In the genomic region with DNA sequence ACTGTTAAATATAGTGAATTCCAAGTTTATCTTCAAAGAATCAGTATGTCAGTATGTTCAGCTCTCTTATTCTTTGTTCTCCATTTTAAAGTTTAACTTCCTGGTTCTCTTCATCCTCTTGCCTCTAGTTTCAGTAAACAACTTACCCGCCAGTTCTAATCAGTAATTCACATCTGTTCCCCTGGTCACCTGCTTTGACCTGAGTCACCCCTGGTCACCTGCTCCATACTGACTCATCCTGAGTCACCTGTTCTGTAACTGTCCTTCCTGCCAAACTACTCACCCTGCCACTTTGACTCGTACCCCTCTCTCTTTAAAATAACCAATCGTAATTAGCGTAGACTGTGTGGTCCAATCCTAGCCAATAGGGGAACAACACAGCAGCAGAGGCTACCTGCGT, we compare ENCODE assay signal across 1 cellular context.
A peak's percentile ranks its signal among the peaks of the same experiment; 100 is the strongest.
TF ChIP-seq lines count a peak whose summit lies in the region.

No MANE protein-coding gene starts in this region.

TF ChIP-seq in HepG2, 621 proteins besides CTCF, POLR2A, EP300 and RAD21 (continued from another document and continues in another):
- TF ChIP-seq THYN1 (CRISPR knock-in tag; IDR thresholded peaks at IDR 0.05; ENCODE audit: borderline replicate concordance, low read depth) (no peak), RAD51 (IDR thresholded peaks at IDR 0.05; ENCODE audit: borderline replicate concordance) (peak; percentile 5; the same call in 1 of the 2 replicates), POLR2AphosphoS5 (IDR thresholded peaks at IDR 0.05; ENCODE audit: low read depth, low read length) (no peak), NFIB (CRISPR knock-in tag; IDR thresholded peaks at IDR 0.05; ENCODE audit: borderline replicate concordance) (no peak), KLF12 (CRISPR knock-in tag; IDR thresholded peaks at IDR 0.05; ENCODE audit: borderline replicate concordance) (no peak), ELF4 (CRISPR knock-in tag; IDR thresholded peaks at IDR 0.05; ENCODE audit: borderline replicate concordance) (no peak), ZNF441 (CRISPR knock-in tag; IDR thresholded peaks at IDR 0.05; ENCODE audit: borderline replicate concordance) (no peak), CAMTA2 (CRISPR knock-in tag; IDR thresholded peaks at IDR 0.05; ENCODE audit: borderline replicate concordance) (no peak), ZFP36L1 (CRISPR knock-in tag; IDR thresholded peaks at IDR 0.05) (no peak), SETDB1 (CRISPR knock-in tag; IDR thresholded peaks at IDR 0.05; ENCODE audit: borderline replicate concordance) (no peak), HDAC2 (CRISPR knock-in tag; IDR thresholded peaks at IDR 0.05) (no peak), SMYD3 (CRISPR knock-in tag; IDR thresholded peaks at IDR 0.05) (no peak), BHLHE40 (IDR thresholded peaks at IDR 0.05; ENCODE audit: low read length) (0 out of 2 replicates have a peak, but pooled peaks have one; percentile 31), POLR2G (IDR thresholded peaks at IDR 0.05; ENCODE audit: low read depth, low read length) (no peak), NAIF1 (CRISPR knock-in tag; IDR thresholded peaks at IDR 0.05; ENCODE audit: borderline replicate concordance) (no peak), ZNF143 (CRISPR knock-in tag; IDR thresholded peaks at IDR 0.05) (no peak), CREB1 (IDR thresholded peaks at IDR 0.05) (no peak), CREB1 (CRISPR knock-in tag; IDR thresholded peaks at IDR 0.05) (no peak), SOX6 (IDR thresholded peaks at IDR 0.05) (no peak), SOX6 (CRISPR knock-in tag; IDR thresholded peaks at IDR 0.05) (0 out of 2 replicates have a peak, but pooled peaks have one; percentile 10), TOPORS (CRISPR knock-in tag; IDR thresholded peaks at IDR 0.05) (no peak), SOX5 (CRISPR knock-in tag; IDR thresholded peaks at IDR 0.05; ENCODE audit: borderline replicate concordance) (peak; percentile 33; the same call in 1 of the 2 replicates), TSC22D2 (CRISPR knock-in tag; IDR thresholded peaks at IDR 0.05; ENCODE audit: borderline replicate concordance) (no peak), NR2F1 (CRISPR knock-in tag; IDR thresholded peaks at IDR 0.05) (0 out of 4 replicates have a peak, but pooled peaks of 1 of the 2 experiments have one; percentile 34), FOXA1 (IDR thresholded peaks at IDR 0.05) (no peak), FOXA1 (CRISPR knock-in tag; IDR thresholded peaks at IDR 0.05) (no peak), SYNCRIP (IDR thresholded peaks at IDR 0.05; ENCODE audit: insufficient read depth, low read depth, low read length) (no peak), FOSL2 (CRISPR knock-in tag; IDR thresholded peaks at IDR 0.05) (peak; percentile 91)
- TF ChIP-seq, protein P1, sequence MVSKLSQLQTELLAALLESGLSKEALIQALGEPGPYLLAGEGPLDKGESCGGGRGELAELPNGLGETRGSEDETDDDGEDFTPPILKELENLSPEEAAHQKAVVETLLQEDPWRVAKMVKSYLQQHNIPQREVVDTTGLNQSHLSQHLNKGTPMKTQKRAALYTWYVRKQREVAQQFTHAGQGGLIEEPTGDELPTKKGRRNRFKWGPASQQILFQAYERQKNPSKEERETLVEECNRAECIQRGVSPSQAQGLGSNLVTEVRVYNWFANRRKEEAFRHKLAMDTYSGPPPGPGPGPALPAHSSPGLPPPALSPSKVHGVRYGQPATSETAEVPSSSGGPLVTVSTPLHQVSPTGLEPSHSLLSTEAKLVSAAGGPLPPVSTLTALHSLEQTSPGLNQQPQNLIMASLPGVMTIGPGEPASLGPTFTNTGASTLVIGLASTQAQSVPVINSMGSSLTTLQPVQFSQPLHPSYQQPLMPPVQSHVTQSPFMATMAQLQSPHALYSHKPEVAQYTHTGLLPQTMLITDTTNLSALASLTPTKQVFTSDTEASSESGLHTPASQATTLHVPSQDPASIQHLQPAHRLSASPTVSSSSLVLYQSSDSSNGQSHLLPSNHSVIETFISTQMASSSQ (IDR thresholded peaks at IDR 0.05; ENCODE audit: low read depth): no peak
- TF ChIP-seq, protein P1 (CRISPR knock-in tag; IDR thresholded peaks at IDR 0.05; ENCODE audit: borderline replicate concordance): no peak
- TF ChIP-seq, protein P2, sequence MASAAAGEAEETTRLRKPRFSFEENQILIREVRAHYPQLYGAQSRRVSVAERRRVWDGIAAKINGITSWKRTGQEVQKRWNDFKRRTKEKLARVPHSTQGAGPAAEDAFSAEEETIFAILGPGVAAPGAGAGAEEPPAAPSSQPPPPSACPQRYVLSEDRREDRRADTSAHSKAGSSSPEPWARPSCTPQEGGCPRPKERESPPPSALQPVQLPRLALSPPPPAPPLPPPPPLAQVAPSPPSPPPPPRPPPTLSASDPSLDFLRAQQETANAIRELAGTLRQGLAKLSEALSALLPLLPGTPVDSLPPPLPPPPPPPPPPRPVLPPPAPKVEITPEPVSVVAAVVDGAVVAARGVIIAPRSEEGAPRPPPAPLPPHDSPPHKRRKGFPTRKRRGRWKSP (CRISPR knock-in tag; IDR thresholded peaks at IDR 0.05): no peak
- TF ChIP-seq, protein P3, sequence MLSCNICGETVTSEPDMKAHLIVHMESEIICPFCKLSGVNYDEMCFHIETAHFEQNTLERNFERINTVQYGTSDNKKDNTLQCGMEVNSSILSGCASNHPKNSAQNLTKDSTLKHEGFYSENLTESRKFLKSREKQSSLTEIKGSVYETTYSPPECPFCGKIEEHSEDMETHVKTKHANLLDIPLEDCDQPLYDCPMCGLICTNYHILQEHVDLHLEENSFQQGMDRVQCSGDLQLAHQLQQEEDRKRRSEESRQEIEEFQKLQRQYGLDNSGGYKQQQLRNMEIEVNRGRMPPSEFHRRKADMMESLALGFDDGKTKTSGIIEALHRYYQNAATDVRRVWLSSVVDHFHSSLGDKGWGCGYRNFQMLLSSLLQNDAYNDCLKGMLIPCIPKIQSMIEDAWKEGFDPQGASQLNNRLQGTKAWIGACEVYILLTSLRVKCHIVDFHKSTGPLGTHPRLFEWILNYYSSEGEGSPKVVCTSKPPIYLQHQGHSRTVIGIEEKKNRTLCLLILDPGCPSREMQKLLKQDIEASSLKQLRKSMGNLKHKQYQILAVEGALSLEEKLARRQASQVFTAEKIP (CRISPR knock-in tag; IDR thresholded peaks at IDR 0.05; ENCODE audit: borderline replicate concordance): no peak
- TF ChIP-seq, protein P4, sequence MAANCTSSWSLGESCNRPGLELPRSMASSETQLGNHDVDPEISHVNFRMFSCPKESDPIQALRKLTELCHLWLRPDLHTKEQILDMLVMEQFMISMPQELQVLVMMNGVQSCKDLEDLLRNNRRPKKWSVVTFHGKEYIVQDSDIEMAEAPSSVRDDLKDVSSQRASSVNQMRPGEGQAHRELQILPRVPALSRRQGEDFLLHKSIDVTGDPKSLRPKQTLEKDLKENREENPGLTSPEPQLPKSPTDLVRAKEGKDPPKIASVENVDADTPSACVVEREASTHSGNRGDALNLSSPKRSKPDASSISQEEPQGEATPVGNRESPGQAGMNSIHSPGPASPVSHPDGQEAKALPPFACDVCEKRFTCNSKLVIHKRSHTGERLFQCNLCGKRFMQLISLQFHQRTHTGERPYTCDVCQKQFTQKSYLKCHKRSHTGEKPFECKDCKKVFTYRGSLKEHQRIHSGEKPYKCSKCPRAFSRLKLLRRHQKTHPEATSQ (CRISPR knock-in tag; IDR thresholded peaks at IDR 0.05; ENCODE audit: borderline replicate concordance): no peak
- TF ChIP-seq, protein P5, sequence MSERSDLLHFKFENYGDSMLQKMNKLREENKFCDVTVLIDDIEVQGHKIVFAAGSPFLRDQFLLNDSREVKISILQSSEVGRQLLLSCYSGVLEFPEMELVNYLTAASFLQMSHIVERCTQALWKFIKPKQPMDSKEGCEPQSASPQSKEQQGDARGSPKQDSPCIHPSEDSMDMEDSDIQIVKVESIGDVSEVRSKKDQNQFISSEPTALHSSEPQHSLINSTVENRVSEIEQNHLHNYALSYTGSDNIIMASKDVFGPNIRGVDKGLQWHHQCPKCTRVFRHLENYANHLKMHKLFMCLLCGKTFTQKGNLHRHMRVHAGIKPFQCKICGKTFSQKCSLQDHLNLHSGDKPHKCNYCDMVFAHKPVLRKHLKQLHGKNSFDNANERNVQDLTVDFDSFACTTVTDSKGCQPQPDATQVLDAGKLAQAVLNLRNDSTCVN (CRISPR knock-in tag; IDR thresholded peaks at IDR 0.05; ENCODE audit: borderline replicate concordance): no peak
- TF ChIP-seq, protein P6, sequence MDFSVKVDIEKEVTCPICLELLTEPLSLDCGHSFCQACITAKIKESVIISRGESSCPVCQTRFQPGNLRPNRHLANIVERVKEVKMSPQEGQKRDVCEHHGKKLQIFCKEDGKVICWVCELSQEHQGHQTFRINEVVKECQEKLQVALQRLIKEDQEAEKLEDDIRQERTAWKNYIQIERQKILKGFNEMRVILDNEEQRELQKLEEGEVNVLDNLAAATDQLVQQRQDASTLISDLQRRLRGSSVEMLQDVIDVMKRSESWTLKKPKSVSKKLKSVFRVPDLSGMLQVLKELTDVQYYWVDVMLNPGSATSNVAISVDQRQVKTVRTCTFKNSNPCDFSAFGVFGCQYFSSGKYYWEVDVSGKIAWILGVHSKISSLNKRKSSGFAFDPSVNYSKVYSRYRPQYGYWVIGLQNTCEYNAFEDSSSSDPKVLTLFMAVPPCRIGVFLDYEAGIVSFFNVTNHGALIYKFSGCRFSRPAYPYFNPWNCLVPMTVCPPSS (IDR thresholded peaks at IDR 0.05): no peak
- TF ChIP-seq, protein P7, sequence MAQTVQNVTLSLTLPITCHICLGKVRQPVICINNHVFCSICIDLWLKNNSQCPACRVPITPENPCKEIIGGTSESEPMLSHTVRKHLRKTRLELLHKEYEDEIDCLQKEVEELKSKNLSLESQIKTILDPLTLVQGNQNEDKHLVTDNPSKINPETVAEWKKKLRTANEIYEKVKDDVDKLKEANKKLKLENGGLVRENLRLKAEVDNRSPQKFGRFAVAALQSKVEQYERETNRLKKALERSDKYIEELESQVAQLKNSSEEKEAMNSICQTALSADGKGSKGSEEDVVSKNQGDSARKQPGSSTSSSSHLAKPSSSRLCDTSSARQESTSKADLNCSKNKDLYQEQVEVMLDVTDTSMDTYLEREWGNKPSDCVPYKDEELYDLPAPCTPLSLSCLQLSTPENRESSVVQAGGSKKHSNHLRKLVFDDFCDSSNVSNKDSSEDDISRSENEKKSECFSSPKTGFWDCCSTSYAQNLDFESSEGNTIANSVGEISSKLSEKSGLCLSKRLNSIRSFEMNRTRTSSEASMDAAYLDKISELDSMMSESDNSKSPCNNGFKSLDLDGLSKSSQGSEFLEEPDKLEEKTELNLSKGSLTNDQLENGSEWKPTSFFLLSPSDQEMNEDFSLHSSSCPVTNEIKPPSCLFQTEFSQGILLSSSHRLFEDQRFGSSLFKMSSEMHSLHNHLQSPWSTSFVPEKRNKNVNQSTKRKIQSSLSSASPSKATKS (CRISPR knock-in tag; IDR thresholded peaks at IDR 0.05): no peak
- TF ChIP-seq, protein P8, sequence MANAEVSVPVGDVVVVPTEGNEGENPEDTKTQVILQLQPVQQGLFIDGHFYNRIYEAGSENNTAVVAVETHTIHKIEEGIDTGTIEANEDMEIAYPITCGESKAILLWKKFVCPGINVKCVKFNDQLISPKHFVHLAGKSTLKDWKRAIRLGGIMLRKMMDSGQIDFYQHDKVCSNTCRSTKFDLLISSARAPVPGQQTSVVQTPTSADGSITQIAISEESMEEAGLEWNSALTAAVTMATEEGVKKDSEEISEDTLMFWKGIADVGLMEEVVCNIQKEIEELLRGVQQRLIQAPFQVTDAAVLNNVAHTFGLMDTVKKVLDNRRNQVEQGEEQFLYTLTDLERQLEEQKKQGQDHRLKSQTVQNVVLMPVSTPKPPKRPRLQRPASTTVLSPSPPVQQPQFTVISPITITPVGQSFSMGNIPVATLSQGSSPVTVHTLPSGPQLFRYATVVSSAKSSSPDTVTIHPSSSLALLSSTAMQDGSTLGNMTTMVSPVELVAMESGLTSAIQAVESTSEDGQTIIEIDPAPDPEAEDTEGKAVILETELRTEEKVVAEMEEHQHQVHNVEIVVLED (CRISPR knock-in tag; IDR thresholded peaks at IDR 0.05; ENCODE audit: borderline replicate concordance): no peak
- TF ChIP-seq, protein P9, sequence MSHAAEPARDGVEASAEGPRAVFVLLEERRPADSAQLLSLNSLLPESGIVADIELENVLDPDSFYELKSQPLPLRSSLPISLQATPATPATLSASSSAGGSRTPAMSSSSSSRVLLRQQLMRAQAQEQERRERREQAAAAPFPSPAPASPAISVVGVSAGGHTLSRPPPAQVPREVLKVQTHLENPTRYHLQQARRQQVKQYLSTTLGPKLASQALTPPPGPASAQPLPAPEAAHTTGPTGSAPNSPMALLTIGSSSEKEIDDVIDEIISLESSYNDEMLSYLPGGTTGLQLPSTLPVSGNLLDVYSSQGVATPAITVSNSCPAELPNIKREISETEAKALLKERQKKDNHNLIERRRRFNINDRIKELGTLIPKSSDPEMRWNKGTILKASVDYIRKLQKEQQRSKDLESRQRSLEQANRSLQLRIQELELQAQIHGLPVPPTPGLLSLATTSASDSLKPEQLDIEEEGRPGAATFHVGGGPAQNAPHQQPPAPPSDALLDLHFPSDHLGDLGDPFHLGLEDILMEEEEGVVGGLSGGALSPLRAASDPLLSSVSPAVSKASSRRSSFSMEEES (CRISPR knock-in tag; IDR thresholded peaks at IDR 0.05): peak; percentile 87
- TF ChIP-seq, protein P10, sequence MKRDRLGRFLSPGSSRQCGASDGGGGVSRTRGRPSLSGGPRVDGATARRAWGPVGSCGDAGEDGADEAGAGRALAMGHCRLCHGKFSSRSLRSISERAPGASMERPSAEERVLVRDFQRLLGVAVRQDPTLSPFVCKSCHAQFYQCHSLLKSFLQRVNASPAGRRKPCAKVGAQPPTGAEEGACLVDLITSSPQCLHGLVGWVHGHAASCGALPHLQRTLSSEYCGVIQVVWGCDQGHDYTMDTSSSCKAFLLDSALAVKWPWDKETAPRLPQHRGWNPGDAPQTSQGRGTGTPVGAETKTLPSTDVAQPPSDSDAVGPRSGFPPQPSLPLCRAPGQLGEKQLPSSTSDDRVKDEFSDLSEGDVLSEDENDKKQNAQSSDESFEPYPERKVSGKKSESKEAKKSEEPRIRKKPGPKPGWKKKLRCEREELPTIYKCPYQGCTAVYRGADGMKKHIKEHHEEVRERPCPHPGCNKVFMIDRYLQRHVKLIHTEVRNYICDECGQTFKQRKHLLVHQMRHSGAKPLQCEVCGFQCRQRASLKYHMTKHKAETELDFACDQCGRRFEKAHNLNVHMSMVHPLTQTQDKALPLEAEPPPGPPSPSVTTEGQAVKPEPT (CRISPR knock-in tag; IDR thresholded peaks at IDR 0.05; ENCODE audit: low read depth): no peak
- TF ChIP-seq, protein P11, sequence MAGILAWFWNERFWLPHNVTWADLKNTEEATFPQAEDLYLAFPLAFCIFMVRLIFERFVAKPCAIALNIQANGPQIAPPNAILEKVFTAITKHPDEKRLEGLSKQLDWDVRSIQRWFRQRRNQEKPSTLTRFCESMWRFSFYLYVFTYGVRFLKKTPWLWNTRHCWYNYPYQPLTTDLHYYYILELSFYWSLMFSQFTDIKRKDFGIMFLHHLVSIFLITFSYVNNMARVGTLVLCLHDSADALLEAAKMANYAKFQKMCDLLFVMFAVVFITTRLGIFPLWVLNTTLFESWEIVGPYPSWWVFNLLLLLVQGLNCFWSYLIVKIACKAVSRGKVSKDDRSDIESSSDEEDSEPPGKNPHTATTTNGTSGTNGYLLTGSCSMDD (CRISPR knock-in tag; IDR thresholded peaks at IDR 0.05): no peak
